14 cellular contexts compared by ENCODE assay signal in the genomic region with DNA sequence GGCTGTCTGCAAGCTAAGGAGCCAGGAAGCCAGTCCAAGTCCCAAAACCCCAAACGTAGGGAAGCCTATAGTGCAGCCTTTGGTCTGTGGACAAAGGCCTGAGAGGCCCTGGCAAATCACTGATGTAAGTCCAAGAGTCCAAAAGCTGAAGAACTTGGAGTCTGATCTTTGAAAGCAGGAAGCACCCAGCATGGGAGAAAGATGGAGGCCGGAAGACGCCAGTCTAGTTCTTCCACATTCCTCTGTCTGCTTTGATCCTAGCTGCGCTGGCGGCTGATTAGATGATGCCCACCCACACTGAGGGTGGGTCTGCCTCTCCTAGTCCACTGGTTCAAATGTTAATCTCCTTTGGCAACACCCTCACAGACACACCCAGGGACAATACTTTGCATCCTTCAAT. TPM values are rescaled to one million over a fixed set of nuclear protein-coding genes. Genes with fewer than 3 reads are reported as not detected.
DNase-seq lines count a peak whose midpoint lies in the region; ATAC-seq and TF ChIP-seq lines count a peak whose summit lies in the region.
"Had no signal": no experiment of that assay in that cellular context is flagged by ENCODE, and none has a peak within 500 bp of the region (broad histone marks: within the 10 kb centered on the region; RNA-seq: fewer than 3 reads in every experiment).

No MANE protein-coding gene starts in this region.

- no peak overlapping the region for H3K4me3 Mint-ChIP-seq in Caco-2 (ENCODE audit: unreplicated experiment)
- no peak overlapping the region for H3K4me3 Mint-ChIP-seq in activated naive CD8-positive, alpha-beta T cell treated with anti-CD3 and anti-CD28 coated beads for 36 hours
- H3K4me3 Mint-ChIP-seq: CD4-positive, alpha-beta T cell had no signal

- no peak for TF ChIP-seq RAD21 in HCT116 (IDR thresholded peaks at IDR 0.05; ENCODE audit: low read depth)

- TF ChIP-seq CTCF in Caco-2 (IDR thresholded peaks at IDR 0.05; ENCODE audit: insufficient read depth in 1 of 2, low read depth in 1 of 2, low read length in 1 of 2, severe bottlenecking in 1 of 2, unreplicated experiment in 1 of 2) (no peak), HCT116 (IDR thresholded peaks at IDR 0.05 in 2 of 3, conservative IDR thresholded peaks at IDR 0.05 in 1 of 3; ENCODE audit: borderline replicate concordance in 1 of 3, insufficient read depth in 1 of 3, low read depth in 2 of 3, low read length in 2 of 3) (no peak)

- H3K27me3 ChIP-seq in Caco-2 (replicated peaks; ENCODE audit: control insufficient read depth, insufficient read depth, low read length) (no peaks in the 10 kb centered on the region), HCT116 (ENCODE audit: insufficient read depth, low read length) (no peaks in the 10 kb centered on the region), mesenchymal stem cell (ENCODE audit: control insufficient read depth in 1 of 2, insufficient read depth in 1 of 2, low read length in 2 of 2) (no peaks in the 10 kb centered on the region)
- H3K27me3 ChIP-seq: BLaER1 treated with 17β-estradiol and CSF1 and Interleukin-3, amounts not matched to agents 10 nM and 100 nM had no signal

- H3K36me3 Mint-ChIP-seq in Caco-2 (ENCODE audit: insufficient read depth, unreplicated experiment), result peaks cover 9% of the 10 kb centered on the region
- H3K36me3 Mint-ChIP-seq in activated naive CD8-positive, alpha-beta T cell treated with anti-CD3 and anti-CD28 coated beads for 36 hours, result no peaks in the 10 kb centered on the region

- H3K27ac Mint-ChIP-seq in Caco-2 (ENCODE audit: unreplicated experiment), result peak overlapping the region; percentile 79
- H3K27ac Mint-ChIP-seq in activated naive CD8-positive, alpha-beta T cell treated with anti-CD3 and anti-CD28 coated beads for 36 hours, result no peak overlapping the region
- H3K27ac Mint-ChIP-seq: CD4-positive, alpha-beta T cell had no signal

- H3K9ac ChIP-seq in HCT116 (ENCODE audit: low read length) (no peak overlapping the region), mesenchymal stem cell (ENCODE audit: low read length) (no peak overlapping the region)
- H3K9ac ChIP-seq: BLaER1 treated with 17β-estradiol and CSF1 and Interleukin-3, amounts not matched to agents 10 nM and 100 nM had no signal

- H3K27me3 Mint-ChIP-seq in Caco-2 (ENCODE audit: insufficient read depth, unreplicated experiment), result no peaks in the 10 kb centered on the region
- no peaks in the 10 kb centered on the region for H3K27me3 Mint-ChIP-seq in activated naive CD8-positive, alpha-beta T cell treated with anti-CD3 and anti-CD28 coated beads for 36 hours
- H3K27me3 Mint-ChIP-seq: CD4-positive, alpha-beta T cell had no signal

- H3K23ac ChIP-seq in mesenchymal stem cell (ENCODE audit: low read length in 2 of 2), result no peak overlapping the region

- CTCF ChIA-PET in Caco-2 (lab: Charles Lee) (no interaction called here), HCT116 (lab: Charles Lee) (no interaction called here)

- H2BK12ac ChIP-seq in mesenchymal stem cell (ENCODE audit: low read length in 2 of 2), result no peak overlapping the region

- 85% methylated on average over 5 of the region's 5 CpGs for WGBS in mesenchymal stem cell

- ATAC-seq in HCT116 (no peak), esophagus mucosa (peak; percentile 49), HG02885 (IDR thresholded peaks at IDR 0.05; ENCODE audit: poor library complexity, unreplicated experiment) (no peak)
- ATAC-seq: K562 had no signal

- H2AK5ac ChIP-seq in mesenchymal stem cell (ENCODE audit: low read length, severe bottlenecking), result no peak overlapping the region

- H3K4me1 ChIP-seq in Caco-2 (peaks cover 26% of the 10 kb centered on the region), HCT116 (ENCODE audit: control insufficient read depth in 1 of 2, insufficient read depth in 2 of 2, low read length in 2 of 2) (peaks cover 0 to 7% of the 10 kb centered on the region in 2 experiments; a peak in 2 of 4 replicates), mesenchymal stem cell (ENCODE audit: control insufficient read depth, insufficient read depth, low read depth, low read length) (no peaks in the 10 kb centered on the region)
- H3K4me1 ChIP-seq: BLaER1 treated with 17β-estradiol and CSF1 and Interleukin-3, amounts not matched to agents 10 nM and 100 nM had no signal

- no peak overlapping the region for H2AFZ ChIP-seq in HCT116 (ENCODE audit: low read depth, low read length, poor library complexity, severe bottlenecking)
- H2AFZ ChIP-seq in mesenchymal stem cell (ENCODE audit: low read depth, low read length), result peak overlapping the region; percentile 27

- no peak overlapping the region for H4K8ac ChIP-seq in mesenchymal stem cell (ENCODE audit: low read length)

- H3K4me1 Mint-ChIP-seq in Caco-2 (ENCODE audit: low read depth, unreplicated experiment), result peaks cover 28% of the 10 kb centered on the region
- no peaks in the 10 kb centered on the region for H3K4me1 Mint-ChIP-seq in activated naive CD8-positive, alpha-beta T cell treated with anti-CD3 and anti-CD28 coated beads for 36 hours

- no peak overlapping the region for H4K91ac ChIP-seq in mesenchymal stem cell (ENCODE audit: low read length)

- H3K4me3 ChIP-seq in Caco-2 (ENCODE audit: low read depth, low read length), result no peak overlapping the region
- no peak overlapping the region for H3K4me3 ChIP-seq in HCT116 (replicated peaks in 1 of 2; ENCODE audit: low read depth in 1 of 2, low read length in 2 of 2)
- H3K4me3 ChIP-seq in mesenchymal stem cell (ENCODE audit: insufficient read depth in 1 of 2, low read depth in 1 of 2, low read length in 2 of 2), result no peak overlapping the region
- H3K4me3 ChIP-seq: BLaER1 treated with 17β-estradiol and CSF1 and Interleukin-3, amounts not matched to agents 10 nM and 100 nM; K562 had no signal

- no peak overlapping the region for H2BK120ac ChIP-seq in mesenchymal stem cell (ENCODE audit: low read depth, low read length)

- no peaks in the 10 kb centered on the region; the same call in 1 of the 2 replicates for H3K9me3 ChIP-seq in Caco-2
- no peaks in the 10 kb centered on the region for H3K9me3 ChIP-seq in HCT116 (ENCODE audit: control insufficient read depth in 1 of 2, insufficient read depth in 1 of 2, low read depth in 1 of 2, low read length in 2 of 2)
- no peaks in the 10 kb centered on the region for H3K9me3 ChIP-seq in mesenchymal stem cell (ENCODE audit: control insufficient read depth, low read length)
- H3K9me3 ChIP-seq: BLaER1 treated with 17β-estradiol and CSF1 and Interleukin-3, amounts not matched to agents 10 nM and 100 nM had no signal

- no peak overlapping the region for H3K27ac ChIP-seq in HCT116 (ENCODE audit: low read depth, low read length)
- no peak overlapping the region for H3K27ac ChIP-seq in mesenchymal stem cell (ENCODE audit: low read length, poor library complexity, severe bottlenecking)
- H3K27ac ChIP-seq: BLaER1 treated with 17β-estradiol and CSF1 and Interleukin-3, amounts not matched to agents 10 nM and 100 nM; HL-60 had no signal

- intact Hi-C loops in Caco-2 (cut with micrococcal nuclease; ENCODE audit: unreplicated experiment) (loop anchor here (5.0 kb wide), 1 partner anchor 61 kb away; the partner anchor contains the start of genes CAPS2 and GLIPR1L1), HCT116 (cut with micrococcal nuclease) (no loop called here)

- no peaks in the 10 kb centered on the region for H3K9me2 ChIP-seq in HCT116 (ENCODE audit: insufficient read depth)

- 0 out of 2 replicates have a peak overlapping the region, but pooled peaks have one; percentile 13 for H3K4me2 ChIP-seq in HCT116 (ENCODE audit: low read length)
- no peak overlapping the region for H3K4me2 ChIP-seq in mesenchymal stem cell (ENCODE audit: low read length, poor library complexity, severe bottlenecking)
- H3K4me2 ChIP-seq: BLaER1 treated with 17β-estradiol and CSF1 and Interleukin-3, amounts not matched to agents 10 nM and 100 nM had no signal

- no peak overlapping the region for H3K14ac ChIP-seq in mesenchymal stem cell (ENCODE audit: low read length in 2 of 2)

- no peaks in the 10 kb centered on the region for H3K36me3 ChIP-seq in Caco-2 (ENCODE audit: control insufficient read depth, insufficient read depth, low read length)
- no peaks in the 10 kb centered on the region for H3K36me3 ChIP-seq in HCT116 (ENCODE audit: control insufficient read depth in 1 of 2, insufficient read depth in 2 of 2, low read length in 2 of 2)
- no peaks in the 10 kb centered on the region for H3K36me3 ChIP-seq in mesenchymal stem cell (ENCODE audit: control insufficient read depth in 1 of 2, insufficient read depth in 2 of 2, low read depth in 1 of 2, low read length in 2 of 2)
- H3K36me3 ChIP-seq: BLaER1 treated with 17β-estradiol and CSF1 and Interleukin-3, amounts not matched to agents 10 nM and 100 nM had no signal

- RAD21 ChIA-PET in HCT116 (lab: Charles Lee; ENCODE audit: low non-redundant PET in 1 of 2, low total read pairs in 2 of 2, uncharacterized antibody in 2 of 2, unreplicated experiment in 2 of 2), result no interaction called here

- BruUV-seq in Caco-2 (replicated peaks; lab: Mats Ljungman, UMichigan) (no TSS peak), HCT116 (replicated peaks; lab: Mats Ljungman, UMichigan) (no TSS peak)

- no peak overlapping the region for H3K18ac ChIP-seq in mesenchymal stem cell (ENCODE audit: low read depth in 1 of 2, low read length in 2 of 2)

- POLR2A ChIA-PET in Caco-2 (lab: Charles Lee), result no interaction called here
- POLR2A ChIA-PET in HCT116 (lab: Charles Lee), result no interaction called here

- H3K4ac ChIP-seq in mesenchymal stem cell (ENCODE audit: low read depth in 1 of 2, low read length in 2 of 2), result no peak overlapping the region

- no peak overlapping the region for H2BK15ac ChIP-seq in mesenchymal stem cell (ENCODE audit: low read depth, poor library complexity, severe bottlenecking)

- no peaks in the 10 kb centered on the region for H3K79me2 ChIP-seq in HCT116 (ENCODE audit: insufficient read depth, low read length)

- no peak overlapping the region for H2BK5ac ChIP-seq in mesenchymal stem cell (ENCODE audit: low read depth, low read length, poor library complexity, severe bottlenecking)

- no peak for TF ChIP-seq POLR2A in HCT116 (IDR thresholded peaks at IDR 0.05; ENCODE audit: borderline replicate concordance, extremely low read depth, insufficient read depth, insufficient read length)

- DNase-seq in Caco-2 (peak; percentile 62 to 72), HCT116 (ENCODE audit: low read depth, low spot score) (no peak), mesenchymal stem cell (no peak), NCI-H2081 (lab: John Stamatoyannopoulos, UW) (no peak), AG08395 (ENCODE audit: low spot score) (no peak)
- no peak for DNase-seq in activated naive CD8-positive, alpha-beta T cell treated with anti-CD3 and anti-CD28 coated beads for 36 hours
- DNase-seq: 8988T; CD4-positive, alpha-beta T cell; DMS53 had no signal

- H3K9me3 Mint-ChIP-seq in Caco-2 (ENCODE audit: unreplicated experiment), result peaks cover 17% of the 10 kb centered on the region
- H3K9me3 Mint-ChIP-seq in activated naive CD8-positive, alpha-beta T cell treated with anti-CD3 and anti-CD28 coated beads for 36 hours, result no peaks in the 10 kb centered on the region
- H3K9me3 Mint-ChIP-seq: CD4-positive, alpha-beta T cell had no signal

- no peaks in the 10 kb centered on the region for H3K79me1 ChIP-seq in mesenchymal stem cell (replicated peaks; ENCODE audit: low read length, poor library complexity, severe bottlenecking)

- H4K20me1 ChIP-seq in HCT116 (ENCODE audit: insufficient read depth), result no peaks in the 10 kb centered on the region
- H4K20me1 ChIP-seq: BLaER1 treated with 17β-estradiol and CSF1 and Interleukin-3, amounts not matched to agents 10 nM and 100 nM had no signal

RNA-seq across cellular contexts. Expression of gene CAPS2, which starts 58.5 kb away (rescaled TPM):
- total RNA-seq in Caco-2 (2022), result not detected in 2 replicates
- total RNA-seq in HCT116 (2021; ENCODE audit: unreplicated experiment), result 18.3 TPM
- 5.9 and 8.3 TPM in 2 replicates for polyA plus RNA-seq in HCT116 (2012)
- total RNA-seq in esophagus mucosa, result 5.8 TPM
- 1.4 TPM for polyA plus RNA-seq in mesenchymal stem cell (2013, experiment 1 of 2)
- polyA plus RNA-seq in mesenchymal stem cell (2013, experiment 2 of 2), result 1.4 TPM
- total RNA-seq in activated naive CD8-positive, alpha-beta T cell treated with anti-CD3 and anti-CD28 coated beads for 36 hours, result 1 to 10 TPM; 2.4 to 3.0 TPM

Comparison
In these comparisons a context has a peak if more than half of its experiments do, and no peak if none do; other contexts are left out.
1. DNase-seq: peak in Caco-2 (2 of 2); none in HCT116 (single experiment), mesenchymal stem cell (single experiment), activated naive CD8-positive, alpha-beta T cell treated with anti-CD3 and anti-CD28 coated beads for 36 hours (single experiment), NCI-H2081 (0 of 2) and AG08395 (single experiment).